Comparison of ENCODE assay signal across 14 cellular contexts in the genomic region with DNA sequence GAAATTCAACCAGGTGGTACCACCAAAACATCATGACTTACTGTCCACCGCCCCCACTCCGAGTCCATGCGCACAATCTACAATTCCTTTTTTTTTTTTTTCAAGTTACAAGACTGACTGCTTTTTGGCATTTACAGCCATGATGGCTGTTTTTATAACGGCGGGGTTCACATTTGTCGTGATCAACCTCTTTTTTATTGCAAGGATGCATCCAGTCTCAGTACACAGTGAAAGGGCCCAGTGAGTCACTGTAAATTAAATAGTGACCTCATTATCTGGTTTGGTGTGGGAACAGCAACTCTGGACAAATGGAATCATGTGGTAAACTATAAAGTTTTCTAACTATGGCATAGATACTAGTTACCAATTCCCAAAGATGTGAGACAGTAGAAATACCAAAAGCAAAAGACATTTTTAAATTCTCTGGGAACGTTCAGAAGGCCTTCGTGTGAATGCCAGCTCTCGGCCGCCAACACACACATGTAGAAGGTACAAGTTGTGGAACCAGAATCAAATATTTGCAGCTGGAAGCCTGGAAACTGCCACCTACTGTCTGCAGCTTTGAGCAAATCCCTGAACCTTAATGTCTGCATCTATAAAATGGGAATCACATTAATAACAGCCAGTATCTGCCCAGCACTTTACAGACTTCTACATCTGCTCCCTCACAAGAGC. TPM values are rescaled to one million over a fixed set of nuclear protein-coding genes. Genes with fewer than 3 reads are reported as not detected.
A peak's percentile ranks its signal among the peaks of the same experiment; 100 is the strongest.
DNase-seq lines count a peak whose midpoint lies in the region; ATAC-seq, FAIRE-seq and TF ChIP-seq lines count a peak whose summit lies in the region.
"Had no signal": no experiment of that assay in that cellular context is flagged by ENCODE, and none has a peak within 500 bp of the region (broad histone marks: within the 10 kb centered on the region; RNA-seq: fewer than 3 reads in every experiment).

No MANE protein-coding gene starts in this region.

- TF ChIP-seq POLR2A in H54 (IDR thresholded peaks at IDR 0.05; ENCODE audit: low read depth, low read length), result no peak
- TF ChIP-seq POLR2A in transverse colon (IDR thresholded peaks at IDR 0.05), result no peak

- peak; percentile 47 for ATAC-seq in RWPE2 (ENCODE audit: low read depth)
- ATAC-seq in psoas muscle, result no peak
- ATAC-seq in GM21390 (IDR thresholded peaks at IDR 0.05; ENCODE audit: unreplicated experiment), result no peak
- ATAC-seq: effector memory CD8-positive, alpha-beta T cell; heart left ventricle; left lung; natural killer cell treated with Interleukin-12 subunit alpha and Interleukin-12 subunit beta and Interleukin-15 and Interleukin-18, amount 100 ng/mL, for 72 hours; right cardiac atrium had no signal

- H3K4me1 ChIP-seq in RWPE2 (ENCODE audit: insufficient read depth, poor library complexity, severe bottlenecking) (peaks cover 20% of the 10 kb centered on the region), transverse colon (peaks cover 0 to 17% (median 14%) of the 10 kb centered on the region in 4 donors), psoas muscle (peaks cover 8% of the 10 kb centered on the region)

- no peak for TF ChIP-seq CTCF in RWPE2 (IDR thresholded peaks at IDR 0.05; ENCODE audit: poor library complexity, severe bottlenecking)
- no peak for TF ChIP-seq CTCF in transverse colon (IDR thresholded peaks at IDR 0.05)
- TF ChIP-seq CTCF in psoas muscle (IDR thresholded peaks at IDR 0.05), result no peak

- 60 to 66% methylated on average over 4 to 10 of the region's 10 CpGs for WGBS in transverse colon (ENCODE audit: low coverage in 1 of 2), 2 donors
- 89 to 91% (median 90%) methylated on average over 10 of the region's 10 CpGs for WGBS in psoas muscle, 3 donors

- H3K27me3 ChIP-seq in RWPE2 (ENCODE audit: insufficient read depth, poor library complexity, severe bottlenecking), result peaks cover 31% of the 10 kb centered on the region
- H3K27me3 ChIP-seq in transverse colon, result peaks cover 76% of the 10 kb centered on the region
- H3K27me3 ChIP-seq in psoas muscle (ENCODE audit: insufficient read depth in 3 of 3, low read length in 2 of 3), result peaks cover 2 to 32% (median 8%) of the 10 kb centered on the region in 3 donors

- TF ChIP-seq EP300 in transverse colon (IDR thresholded peaks at IDR 0.05; ENCODE audit: low read depth), result no peak

- H3K27ac ChIP-seq in RWPE2 (ENCODE audit: poor library complexity, severe bottlenecking), result peak overlapping the region; percentile 64
- peak overlapping the region in 3 of 4 donors; percentile 41 to 53 (median 42) for H3K27ac ChIP-seq in transverse colon
- H3K27ac ChIP-seq in psoas muscle, result no peak overlapping the region
- H3K27ac ChIP-seq: left lung had no signal

- H3K9me3 ChIP-seq in RWPE2 (ENCODE audit: severe bottlenecking), result no peaks in the 10 kb centered on the region
- no peaks in the 10 kb centered on the region for H3K9me3 ChIP-seq in transverse colon
- H3K9me3 ChIP-seq in psoas muscle, result no peaks in the 10 kb centered on the region
- H3K9me3 ChIP-seq: heart left ventricle, left lung had no signal

- in situ Hi-C loops in transverse colon (cut with MboI; ENCODE audit: low pct_ligation_motif_present in 1 of 4, low pct_unique_long_range_greater_than_20kb in 1 of 4, low sequenced_read_pairs in 3 of 4), result no loop called here

- no peak for FAIRE-seq in H54 (lab: Jason Lieb, UNC)

- H3K36me3 ChIP-seq in RWPE2 (ENCODE audit: low read depth) (no peaks in the 10 kb centered on the region), transverse colon (no peaks in the 10 kb centered on the region), psoas muscle (ENCODE audit: insufficient read depth in 1 of 2, low read depth in 1 of 2) (no peaks in the 10 kb centered on the region)
- H3K36me3 ChIP-seq: heart left ventricle, left lung had no signal

- DNase-seq in H54 (ENCODE audit: insufficient read length, low spot score) (peak; percentile 38), RWPE2 (ENCODE audit: low spot score) (no peak), fibroblast of peridontal ligament (ENCODE audit: extremely low read depth) (peak; percentile 80), transverse colon (no peak), middle frontal gyrus (ENCODE audit: extremely low spot score, low spot score) (no peak), psoas muscle (no peak)
- DNase-seq: effector memory CD8-positive, alpha-beta T cell; heart left ventricle; left lung; NCI-H226; OCI-M1; right cardiac atrium had no signal

- intact Hi-C loops in transverse colon (cut with DNase I; ENCODE audit: low total_unique reads) (no loop called here), psoas muscle (cut with DNase I) (no loop called here)

- H3K4me3 ChIP-seq in RWPE2 (ENCODE audit: severe bottlenecking) (no peak overlapping the region), transverse colon (no peak overlapping the region), psoas muscle (no peak overlapping the region)
- H3K4me3 ChIP-seq: left lung had no signal

RNA-seq across cellular contexts. Expression of gene GLIS1, which starts 4.9 kb away (rescaled TPM):
- under 1 TPM in 3 of 4 donors, not detected in 1; 0.16 to 0.75 (median 0.27) TPM for total RNA-seq in transverse colon
- total RNA-seq in psoas muscle, result under 1 TPM; 0.11 to 0.40 (median 0.14) TPM
- under 1 TPM; 0.03 to 0.35 (median 0.21) TPM for polyA plus RNA-seq in psoas muscle
- total RNA-seq: left lung; natural killer cell treated with Interleukin-12 subunit alpha and Interleukin-12 subunit beta and Interleukin-15 and Interleukin-18, amount 100 ng/mL, for 72 hours had no signal

Comparison
In these comparisons a context has a peak if more than half of its experiments do, and no peak if none do; other contexts are left out.
1. DNase-seq: peak in H54 (single experiment) and fibroblast of peridontal ligament (single experiment); none in RWPE2 (single experiment), transverse colon (single experiment), middle frontal gyrus (single experiment) and psoas muscle (0 of 2).